Comparison of ENCODE assay signal across 23 cellular contexts in the genomic region with DNA sequence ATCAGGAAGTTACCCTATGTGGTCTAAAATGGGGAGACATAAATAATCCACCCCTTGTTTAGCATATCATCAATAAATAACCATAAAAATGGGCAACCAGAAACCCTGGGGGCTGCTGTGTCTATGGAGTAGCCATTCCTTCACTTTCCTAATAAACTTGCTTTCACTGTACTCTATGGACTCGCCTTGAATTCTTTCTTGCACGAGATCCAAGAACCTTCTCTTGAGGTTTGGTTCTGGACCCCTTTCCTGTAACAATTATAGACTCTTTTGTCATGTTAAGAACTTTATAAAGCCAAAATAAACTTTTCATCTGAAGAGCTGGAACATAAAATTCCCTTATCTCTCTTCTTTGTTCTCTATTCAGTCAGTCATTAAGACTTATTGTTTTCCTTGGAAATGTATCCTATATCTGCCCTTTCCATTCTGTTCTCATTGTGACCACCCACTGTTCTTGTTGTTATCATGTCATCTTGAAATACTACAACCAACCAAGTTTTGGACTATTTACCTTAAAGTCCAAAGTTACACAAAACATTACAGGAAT. TPM values are rescaled to one million over a fixed set of nuclear protein-coding genes. Genes with fewer than 3 reads are reported as not detected.
DNase-seq lines count a peak whose midpoint lies in the region; ATAC-seq and TF ChIP-seq lines count a peak whose summit lies in the region.
"Had no signal": no experiment of that assay in that cellular context is flagged by ENCODE, and none has a peak within 500 bp of the region (broad histone marks: within the 10 kb centered on the region; RNA-seq: fewer than 3 reads in every experiment).

No MANE protein-coding gene starts in this region.

- in situ Hi-C loops in brain microvascular endothelial cell (cut with HindIII; ENCODE audit: low pct_ligation_motif_present, low sequenced_read_pairs): no loop called here

- H3K27me3 Mint-ChIP-seq in natural killer cell treated with Interleukin-12 subunit alpha and Interleukin-12 subunit beta and Interleukin-15 and Interleukin-18, amount 100 ng/mL, for 72 hours: no peaks in the 10 kb centered on the region

- H3K27me3 ChIP-seq in SJSA1 (replicated peaks): no peaks in the 10 kb centered on the region
- H3K27me3 ChIP-seq in brain microvascular endothelial cell (replicated peaks): no peaks in the 10 kb centered on the region
- H3K27me3 ChIP-seq: SJCRH30 had no signal

- H3K9me3 ChIP-seq in HEK293 (ENCODE audit: control insufficient read depth, insufficient read depth, low read depth, low read length) (no peaks in the 10 kb centered on the region), SJSA1 (replicated peaks) (no peaks in the 10 kb centered on the region)
- H3K9me3 ChIP-seq: SJCRH30 had no signal

- CTCF ChIA-PET in HEK293 (lab: Yijun Ruan, JAX): interaction anchor here (0.7 kb wide), 1 partner anchor 206 kb away, joined by 3 read pairs; no protein-coding TSS in a partner anchor

- DNase-seq in SJSA1 (ENCODE audit: low read depth in 1 of 2, low spot score in 2 of 2) (peak in 1 of 2 experiments; percentile 45), brain microvascular endothelial cell (no peak), sciatic nerve (ENCODE audit: low spot score) (no peak), NCI-H774 (lab: John Stamatoyannopoulos, UW) (no peak)
- no peak for DNase-seq in natural killer cell treated with Interleukin-12 subunit alpha and Interleukin-12 subunit beta and Interleukin-15 and Interleukin-18, amount 100 ng/mL, for 72 hours (ENCODE audit: low spot score)
- DNase-seq: C1 segment of cervical spinal cord; CD8-positive, alpha-beta memory T cell; DMS79 treated with DMSO at 0.1 percent for 48 hours; GF-D8; MM.1S; NCI-H2029; NCI-H446; NCI-H524 treated with DMSO at 0.1 percent for 48 hours; NCI-H82; NK-92 treated with Interleukin-12 subunit alpha and Interleukin-12 subunit beta, amount 100 ng/mL, for 24 hours; PC-9; SJCRH30 had no signal

- POLR2A ChIA-PET in HEK293 (lab: Yijun Ruan, JAX): no interaction called here

- H3K36me3 ChIP-seq in HEK293 (ENCODE audit: control insufficient read depth in 2 of 2, insufficient read depth in 1 of 2, low read length in 2 of 2) (no peaks in the 10 kb centered on the region), SJSA1 (no peaks in the 10 kb centered on the region), brain microvascular endothelial cell (replicated peaks) (no peaks in the 10 kb centered on the region)
- H3K36me3 ChIP-seq: SJCRH30 had no signal

- H3K4me3 ChIP-seq in HEK293 (ENCODE audit: low read depth, low read length) (no peak overlapping the region), SJSA1 (no peak overlapping the region), brain microvascular endothelial cell (ENCODE audit: low read depth, low read length) (no peak overlapping the region)
- H3K4me3 ChIP-seq: K562, PC-9, SJCRH30 had no signal

- intact Hi-C loops in sciatic nerve (cut with DNase I): no loop called here

- H3K36me3 Mint-ChIP-seq in natural killer cell treated with Interleukin-12 subunit alpha and Interleukin-12 subunit beta and Interleukin-15 and Interleukin-18, amount 100 ng/mL, for 72 hours: no peaks in the 10 kb centered on the region

- no peak overlapping the region for H3K4me3 Mint-ChIP-seq in natural killer cell treated with Interleukin-12 subunit alpha and Interleukin-12 subunit beta and Interleukin-15 and Interleukin-18, amount 100 ng/mL, for 72 hours
- H3K4me3 Mint-ChIP-seq: CD8-positive, alpha-beta memory T cell had no signal

- H3K4me1 Mint-ChIP-seq in natural killer cell treated with Interleukin-12 subunit alpha and Interleukin-12 subunit beta and Interleukin-15 and Interleukin-18, amount 100 ng/mL, for 72 hours (ENCODE audit: low read depth in 2 of 2): peaks cover 17 to 22% of the 10 kb centered on the region in 2 donors

- H3K9me3 Mint-ChIP-seq in natural killer cell treated with Interleukin-12 subunit alpha and Interleukin-12 subunit beta and Interleukin-15 and Interleukin-18, amount 100 ng/mL, for 72 hours: peaks cover 2% of the 10 kb centered on the region
- H3K9me3 Mint-ChIP-seq: CD8-positive, alpha-beta memory T cell had no signal

- no peak for TF ChIP-seq CTCF in HEK293 (tag by site-specific recombination; IDR thresholded peaks at IDR 0.05)
- TF ChIP-seq CTCF in brain microvascular endothelial cell (IDR thresholded peaks at IDR 0.05; ENCODE audit: low read depth, low read length, missing control alignments): no peak

- ATAC-seq in sciatic nerve (peak; percentile 63), HG03442 (IDR thresholded peaks at IDR 0.05; ENCODE audit: unreplicated experiment) (no peak)
- no peak for ATAC-seq in natural killer cell treated with Interleukin-12 subunit alpha and Interleukin-12 subunit beta and Interleukin-15 and Interleukin-18, amount 100 ng/mL, for 72 hours
- ATAC-seq: HCT116, K562, Right ventricle myocardium inferior had no signal

- H3K4me1 ChIP-seq in HEK293 (ENCODE audit: control insufficient read depth, insufficient read depth, low read length) (no peaks in the 10 kb centered on the region), SJSA1 (replicated peaks) (peaks cover 38% of the 10 kb centered on the region)

- no peak overlapping the region for H3K27ac ChIP-seq in HEK293 (ENCODE audit: extremely low read depth, low read depth, low read length)
- H3K27ac ChIP-seq in SJSA1: peak overlapping the region; percentile 83
- peak overlapping the region; percentile 89 for H3K27ac ChIP-seq in brain microvascular endothelial cell
- H3K27ac ChIP-seq: HL-60, PC-9 had no signal

- H3K27ac Mint-ChIP-seq in natural killer cell treated with Interleukin-12 subunit alpha and Interleukin-12 subunit beta and Interleukin-15 and Interleukin-18, amount 100 ng/mL, for 72 hours: no peak overlapping the region

TF ChIP-seq in HEK293, 187 proteins besides CTCF, POLR2A, EP300 and RAD21:
- TF ChIP-seq PRDM1 (tag by site-specific recombination; IDR thresholded peaks at IDR 0.05) (0 out of 2 replicates have a peak, but pooled peaks have one; percentile 10), ZNF530 (tag by site-specific recombination; IDR thresholded peaks at IDR 0.05; ENCODE audit: low read depth) (0 out of 2 replicates have a peak, but pooled peaks have one; percentile 60)
- TF ChIP-seq, protein P1, sequence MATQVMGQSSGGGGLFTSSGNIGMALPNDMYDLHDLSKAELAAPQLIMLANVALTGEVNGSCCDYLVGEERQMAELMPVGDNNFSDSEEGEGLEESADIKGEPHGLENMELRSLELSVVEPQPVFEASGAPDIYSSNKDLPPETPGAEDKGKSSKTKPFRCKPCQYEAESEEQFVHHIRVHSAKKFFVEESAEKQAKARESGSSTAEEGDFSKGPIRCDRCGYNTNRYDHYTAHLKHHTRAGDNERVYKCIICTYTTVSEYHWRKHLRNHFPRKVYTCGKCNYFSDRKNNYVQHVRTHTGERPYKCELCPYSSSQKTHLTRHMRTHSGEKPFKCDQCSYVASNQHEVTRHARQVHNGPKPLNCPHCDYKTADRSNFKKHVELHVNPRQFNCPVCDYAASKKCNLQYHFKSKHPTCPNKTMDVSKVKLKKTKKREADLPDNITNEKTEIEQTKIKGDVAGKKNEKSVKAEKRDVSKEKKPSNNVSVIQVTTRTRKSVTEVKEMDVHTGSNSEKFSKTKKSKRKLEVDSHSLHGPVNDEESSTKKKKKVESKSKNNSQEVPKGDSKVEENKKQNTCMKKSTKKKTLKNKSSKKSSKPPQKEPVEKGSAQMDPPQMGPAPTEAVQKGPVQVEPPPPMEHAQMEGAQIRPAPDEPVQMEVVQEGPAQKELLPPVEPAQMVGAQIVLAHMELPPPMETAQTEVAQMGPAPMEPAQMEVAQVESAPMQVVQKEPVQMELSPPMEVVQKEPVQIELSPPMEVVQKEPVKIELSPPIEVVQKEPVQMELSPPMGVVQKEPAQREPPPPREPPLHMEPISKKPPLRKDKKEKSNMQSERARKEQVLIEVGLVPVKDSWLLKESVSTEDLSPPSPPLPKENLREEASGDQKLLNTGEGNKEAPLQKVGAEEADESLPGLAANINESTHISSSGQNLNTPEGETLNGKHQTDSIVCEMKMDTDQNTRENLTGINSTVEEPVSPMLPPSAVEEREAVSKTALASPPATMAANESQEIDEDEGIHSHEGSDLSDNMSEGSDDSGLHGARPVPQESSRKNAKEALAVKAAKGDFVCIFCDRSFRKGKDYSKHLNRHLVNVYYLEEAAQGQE (tag by site-specific recombination; IDR thresholded peaks at IDR 0.05): no peak
- TF ChIP-seq, protein P2, sequence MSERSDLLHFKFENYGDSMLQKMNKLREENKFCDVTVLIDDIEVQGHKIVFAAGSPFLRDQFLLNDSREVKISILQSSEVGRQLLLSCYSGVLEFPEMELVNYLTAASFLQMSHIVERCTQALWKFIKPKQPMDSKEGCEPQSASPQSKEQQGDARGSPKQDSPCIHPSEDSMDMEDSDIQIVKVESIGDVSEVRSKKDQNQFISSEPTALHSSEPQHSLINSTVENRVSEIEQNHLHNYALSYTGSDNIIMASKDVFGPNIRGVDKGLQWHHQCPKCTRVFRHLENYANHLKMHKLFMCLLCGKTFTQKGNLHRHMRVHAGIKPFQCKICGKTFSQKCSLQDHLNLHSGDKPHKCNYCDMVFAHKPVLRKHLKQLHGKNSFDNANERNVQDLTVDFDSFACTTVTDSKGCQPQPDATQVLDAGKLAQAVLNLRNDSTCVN (tag by site-specific recombination; optimal IDR thresholded peaks at IDR 0.05): no peak

RNA-seq across cellular contexts. Expression of a gene that starts 29.3 kb away (rescaled TPM):
- 11.2 and 16.7 TPM in 2 replicates for total RNA-seq in SJSA1 (2014; rRNA removed; shearing (Covaris generic))
- 9.9 TPM for total RNA-seq in sciatic nerve
- total RNA-seq in natural killer cell treated with Interleukin-12 subunit alpha and Interleukin-12 subunit beta and Interleukin-15 and Interleukin-18, amount 100 ng/mL, for 72 hours: 1 to 10 TPM; 9.8 to 9.9 TPM

RNA-seq across cellular contexts. Expression of a gene that starts 56.8 kb away (rescaled TPM):
- total RNA-seq in SJSA1 (2014; rRNA removed; shearing (Covaris generic)): 45.7 and 51.9 TPM in 2 replicates
- 53.9 TPM for total RNA-seq in sciatic nerve
- total RNA-seq in natural killer cell treated with Interleukin-12 subunit alpha and Interleukin-12 subunit beta and Interleukin-15 and Interleukin-18, amount 100 ng/mL, for 72 hours: 10 to 100 TPM; 18.9 to 29.0 TPM
